8 cellular contexts compared by ENCODE assay signal in genomic region chr9:14692918-14693861, GRCh38. TPM values are rescaled to one million over a fixed set of nuclear protein-coding genes. Genes with fewer than 3 reads are reported as not detected.
DNase-seq lines count a peak whose midpoint lies in the region; ATAC-seq and TF ChIP-seq lines count a peak whose summit lies in the region.

A gene with protein sequence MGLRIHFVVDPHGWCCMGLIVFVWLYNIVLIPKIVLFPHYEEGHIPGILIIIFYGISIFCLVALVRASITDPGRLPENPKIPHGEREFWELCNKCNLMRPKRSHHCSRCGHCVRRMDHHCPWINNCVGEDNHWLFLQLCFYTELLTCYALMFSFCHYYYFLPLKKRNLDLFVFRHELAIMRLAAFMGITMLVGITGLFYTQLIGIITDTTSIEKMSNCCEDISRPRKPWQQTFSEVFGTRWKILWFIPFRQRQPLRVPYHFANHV (minus strand): TSS chr9:14693432. CDS start chr9:14674340, 19,092 bp downstream.

- no peaks in the 10 kb centered on the region for H3K36me3 Mint-ChIP-seq in IgD-negative memory B cell
- peaks cover 11% of the 10 kb centered on the region for H3K36me3 Mint-ChIP-seq in progenitor cell of endocrine pancreas (ENCODE audit: insufficient read depth)

- DNase-seq in EL (peak; percentile 62), SKM-1 treated with dmso at 0.1 percent for 144 hours (lab: John Stamatoyannopoulos, UW; ENCODE audit: unreplicated experiment) (peak; percentile 56), adipocyte (ENCODE audit: low read depth) (peak; percentile 81), left ventricle myocardium inferior (peak; percentile 78), progenitor cell of endocrine pancreas (ENCODE audit: low spot score, unreplicated experiment) (peak; percentile 48), upper lobe of right lung (peak; percentile 92)

- intact Hi-C loops in left ventricle myocardium inferior (cut with micrococcal nuclease): no loop called here
- intact Hi-C loops in upper lobe of right lung (cut with DNase I): no loop called here

- H3K4me3 Mint-ChIP-seq in IgD-negative memory B cell: peak within 1 kb of the TSS; percentile 76 to 98 (median 94)
- H3K4me3 Mint-ChIP-seq in progenitor cell of endocrine pancreas (ENCODE audit: low read depth): peak within 1 kb of the TSS; percentile 99

- H3K9me3 Mint-ChIP-seq in IgD-negative memory B cell (no peaks in the 10 kb centered on the region), progenitor cell of endocrine pancreas (ENCODE audit: low read depth) (no peaks in the 10 kb centered on the region)

- H3K9ac ChIP-seq in adipocyte (ENCODE audit: low read length): peak within 1 kb of the TSS; percentile 88

- H3K27ac Mint-ChIP-seq in IgD-negative memory B cell (peak within 1 kb of the TSS; percentile 48 to 90 (median 63)), progenitor cell of endocrine pancreas (peak within 1 kb of the TSS; percentile 99)

- H3K9me3 ChIP-seq in adipocyte (ENCODE audit: control insufficient read depth, low read length) (no peaks in the 10 kb centered on the region), left ventricle myocardium inferior (replicated peaks) (no peaks in the 10 kb centered on the region), upper lobe of right lung (no peaks in the 10 kb centered on the region)

- H3K36me3 ChIP-seq in adipocyte (ENCODE audit: control insufficient read depth, insufficient read depth, low read length, severe bottlenecking): peaks cover 12% of the 10 kb centered on the region
- H3K36me3 ChIP-seq in left ventricle myocardium inferior: peaks cover 22% of the 10 kb centered on the region
- H3K36me3 ChIP-seq in upper lobe of right lung: peaks cover 6% of the 10 kb centered on the region

- H3K27me3 Mint-ChIP-seq in IgD-negative memory B cell: no peaks in the 10 kb centered on the region
- H3K27me3 Mint-ChIP-seq in progenitor cell of endocrine pancreas: peaks cover 4% of the 10 kb centered on the region

- H3K4me1 Mint-ChIP-seq in IgD-negative memory B cell: peaks cover 30 to 43% (median 40%) of the 10 kb centered on the region in 3 donors
- peaks cover 18% of the 10 kb centered on the region for H3K4me1 Mint-ChIP-seq in progenitor cell of endocrine pancreas (ENCODE audit: low read depth)

- H3K4me1 ChIP-seq in adipocyte (ENCODE audit: control insufficient read depth, insufficient read depth, low read length): peaks cover 20% of the 10 kb centered on the region
- peaks cover 24% of the 10 kb centered on the region for H3K4me1 ChIP-seq in left ventricle myocardium inferior
- peaks cover 31% of the 10 kb centered on the region for H3K4me1 ChIP-seq in upper lobe of right lung

- TF ChIP-seq CTCF in left ventricle myocardium inferior (IDR thresholded peaks at IDR 0.05; ENCODE audit: borderline replicate concordance) (no peak), progenitor cell of endocrine pancreas (IDR thresholded peaks at IDR 0.05; ENCODE audit: unreplicated experiment) (peak; percentile 18), upper lobe of right lung (IDR thresholded peaks at IDR 0.05) (no peak)

- peak within 1 kb of the TSS; percentile 58 for H3K27ac ChIP-seq in left ventricle myocardium inferior (replicated peaks)
- peak within 1 kb of the TSS; percentile 49 for H3K27ac ChIP-seq in upper lobe of right lung

- H3K27me3 ChIP-seq in adipocyte (replicated peaks; ENCODE audit: control insufficient read depth, insufficient read depth, low read length) (no peaks in the 10 kb centered on the region), left ventricle myocardium inferior (ENCODE audit: low read depth) (no peaks in the 10 kb centered on the region), upper lobe of right lung (no peaks in the 10 kb centered on the region)

- ATAC-seq in GM21529 (IDR thresholded peaks at IDR 0.05; ENCODE audit: unreplicated experiment): peak; percentile 70
- peak; percentile 98 for ATAC-seq in upper lobe of right lung

- peak within 1 kb of the TSS; percentile 89 for H3K4me3 ChIP-seq in adipocyte (ENCODE audit: low read length)
- H3K4me3 ChIP-seq in left ventricle myocardium inferior: peak within 1 kb of the TSS; percentile 90
- H3K4me3 ChIP-seq in upper lobe of right lung: peak within 1 kb of the TSS; percentile 80

RNA-seq across cellular contexts. Expression of the gene that starts here (rescaled TPM):
- polyA plus RNA-seq in IgD-negative memory B cell: 4.0 TPM
- 7.9 TPM for total RNA-seq in left ventricle myocardium inferior
- total RNA-seq in progenitor cell of endocrine pancreas: 20.0 and 21.2 TPM in 2 replicates
- total RNA-seq in upper lobe of right lung: 20.7 TPM

Comparison
In these comparisons a context has a peak if more than half of its experiments do, and no peak if none do; other contexts are left out.
1. Peak in every context shown above with its lines: DNase-seq, ATAC-seq, H3K4me3 ChIP-seq and H3K27ac ChIP-seq.